ENCODE assay signal across 8 cellular contexts in the genomic region with DNA sequence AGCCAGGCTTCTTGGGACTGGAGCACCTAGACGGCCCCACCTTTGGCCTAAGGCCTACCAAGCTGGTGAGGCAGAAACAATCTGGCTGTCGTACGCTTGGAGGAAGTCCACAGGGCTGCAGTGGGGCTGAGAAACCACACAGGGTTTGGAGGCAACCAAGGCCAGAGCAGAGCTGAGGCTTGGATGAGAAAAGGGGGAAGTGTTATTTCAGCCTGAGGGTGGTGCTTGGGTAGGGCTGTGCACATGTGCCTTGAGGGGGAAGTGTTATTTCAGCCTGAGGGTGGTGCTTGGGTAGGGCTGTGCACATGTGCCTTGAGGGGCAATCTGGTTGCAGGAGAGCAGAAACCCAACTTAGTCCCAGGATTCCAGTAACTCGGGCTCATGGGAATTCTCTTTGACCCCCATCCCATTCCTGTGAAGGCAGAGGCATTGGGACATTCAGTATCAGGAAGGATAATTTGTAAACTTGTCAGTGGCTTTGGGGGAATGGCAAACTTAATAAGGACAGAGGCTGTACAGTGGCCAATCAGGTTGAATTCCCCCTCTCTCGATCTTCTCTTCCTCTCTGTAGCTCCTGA. TPM values are rescaled to one million over a fixed set of nuclear protein-coding genes. Genes with fewer than 3 reads are reported as not detected.
A peak's percentile ranks its signal among the peaks of the same experiment; 100 is the strongest.
DNase-seq lines count a peak whose midpoint lies in the region; ATAC-seq and TF ChIP-seq lines count a peak whose summit lies in the region.

No MANE protein-coding gene starts in this region.

- no peaks in the 10 kb centered on the region for H3K9me3 Mint-ChIP-seq in activated T-helper 17 cell treated with anti-CD3 and anti-CD28 coated beads, Interleukin-2, amount 50 U/mL, for 72 hours

- TF ChIP-seq POLR2A in right lobe of liver (IDR thresholded peaks at IDR 0.05) = no peak

- peak overlapping the region; percentile 79 for H3K27ac ChIP-seq in KOPT-K1 (ENCODE audit: low read depth, low read length, poor library complexity, severe bottlenecking)
- no peak overlapping the region for H3K27ac ChIP-seq in right lobe of liver

- peaks cover 13% of the 10 kb centered on the region for H3K4me1 Mint-ChIP-seq in activated T-helper 17 cell treated with anti-CD3 and anti-CD28 coated beads, Interleukin-2, amount 50 U/mL, for 72 hours

- no peaks in the 10 kb centered on the region for H3K27me3 ChIP-seq in right lobe of liver

- intact Hi-C loops in right lobe of liver (cut with DNase I) = no loop called here

- peaks cover 9% of the 10 kb centered on the region for H3K27me3 Mint-ChIP-seq in activated T-helper 17 cell treated with anti-CD3 and anti-CD28 coated beads, Interleukin-2, amount 50 U/mL, for 72 hours

- DNase-seq in NCI-H2227 (lab: John Stamatoyannopoulos, UW; ENCODE audit: unreplicated experiment) = peak; percentile 54
- no peak for DNase-seq in NCI-H2227 treated with DMSO at 0.1 percent for 48 hours (lab: John Stamatoyannopoulos, UW)
- DNase-seq in right lobe of liver = no peak
- DNase-seq in omental fat pad (ENCODE audit: low spot score) = no peak
- DNase-seq in NCI-H1930 (lab: John Stamatoyannopoulos, UW) = no peak

- H3K4me1 ChIP-seq in right lobe of liver = peaks cover 0 to 3% (median 1%) of the 10 kb centered on the region in 4 donors

- H3K36me3 ChIP-seq in KOPT-K1 (ENCODE audit: insufficient read depth, low read length) = peaks cover 17% of the 10 kb centered on the region
- H3K36me3 ChIP-seq in right lobe of liver = no peaks in the 10 kb centered on the region

- no peaks in the 10 kb centered on the region for H3K9me3 ChIP-seq in KOPT-K1 (ENCODE audit: insufficient read depth, low read length, poor library complexity, severe bottlenecking)
- no peaks in the 10 kb centered on the region for H3K9me3 ChIP-seq in right lobe of liver

- H3K4me3 ChIP-seq in right lobe of liver = peak overlapping the region in 1 of 3 donors; percentile 60

- H3K36me3 Mint-ChIP-seq in activated T-helper 17 cell treated with anti-CD3 and anti-CD28 coated beads, Interleukin-2, amount 50 U/mL, for 72 hours (ENCODE audit: low read depth) = peaks cover 6% of the 10 kb centered on the region

- peak; percentile 59 for ATAC-seq in GM21825 (IDR thresholded peaks at IDR 0.05; ENCODE audit: unreplicated experiment)
- peak; percentile 13 for ATAC-seq in activated T-helper 17 cell treated with anti-CD3 and anti-CD28 coated beads, Interleukin-2, amount 50 U/mL, for 72 hours (replicated peaks)
- ATAC-seq in right lobe of liver = peak; percentile 45 to 73 (median 64)
- no peak for ATAC-seq in omental fat pad (ENCODE audit: low FRiP score)

- WGBS in right lobe of liver (ENCODE audit: insufficient coverage, low coverage, low lambda C conversion rate, missing lambda C conversion rate) = 48% methylated on average over 5 of the region's 5 CpGs

- TF ChIP-seq CTCF in right lobe of liver (IDR thresholded peaks at IDR 0.05) (no peak), omental fat pad (IDR thresholded peaks at IDR 0.05) (no peak)

- H3K4me3 Mint-ChIP-seq in activated T-helper 17 cell treated with anti-CD3 and anti-CD28 coated beads, Interleukin-2, amount 50 U/mL, for 72 hours = peak overlapping the region; percentile 81

- H3K27ac Mint-ChIP-seq in activated T-helper 17 cell treated with anti-CD3 and anti-CD28 coated beads, Interleukin-2, amount 50 U/mL, for 72 hours = no peak overlapping the region

RNA-seq across cellular contexts. Expression of gene FBXO41, which starts 1.0 kb away (rescaled TPM):
- total RNA-seq in activated T-helper 17 cell treated with anti-CD3 and anti-CD28 coated beads, Interleukin-2, amount 50 U/mL, for 72 hours = 10 to 100 TPM; 32.2 to 36.3 TPM
- total RNA-seq in right lobe of liver (under 1 TPM; 0.13 to 0.65 (median 0.38) TPM), omental fat pad (1 to 10 TPM; 1.1 to 3.1 (median 2.0) TPM)

RNA-seq across cellular contexts. Expression of gene EGR4, which starts 8.1 kb away (rescaled TPM):
- total RNA-seq in activated T-helper 17 cell treated with anti-CD3 and anti-CD28 coated beads, Interleukin-2, amount 50 U/mL, for 72 hours = under 1 TPM; 0.11 to 0.29 TPM
- total RNA-seq in right lobe of liver = not detected
- not detected for total RNA-seq in omental fat pad

RNA-seq across cellular contexts. Expression of gene CCT7, which starts 51.1 kb away (rescaled TPM):
- total RNA-seq in activated T-helper 17 cell treated with anti-CD3 and anti-CD28 coated beads, Interleukin-2, amount 50 U/mL, for 72 hours = 100 to 1,000 TPM; 317 to 592 TPM
- total RNA-seq in right lobe of liver = 100 to 1,000 TPM in 3 of 6 experiments, 10 to 100 TPM in 3; 83.5 to 131 (median 99.4) TPM
- 100 to 1,000 TPM; 187 to 208 (median 202) TPM for total RNA-seq in omental fat pad

RNA-seq across cellular contexts. Expression of gene PRADC1, which starts 52.2 kb away (rescaled TPM):
- 10 to 100 TPM in 1 of 2 donors, 1 to 10 TPM in 1; 10.0 to 16.0 TPM for total RNA-seq in activated T-helper 17 cell treated with anti-CD3 and anti-CD28 coated beads, Interleukin-2, amount 50 U/mL, for 72 hours
- 10 to 100 TPM; 17.8 to 26.1 (median 22.5) TPM for total RNA-seq in right lobe of liver
- 10 to 100 TPM; 23.1 to 44.0 (median 38.5) TPM for total RNA-seq in omental fat pad

Comparison
In these comparisons a context has a peak if more than half of its experiments do, and no peak if none do; other contexts are left out.
1. RNA of gene FBXO41, which starts 1.0 kb away (total RNA-seq): 32.2 to 36.3 TPM in activated T-helper 17 cell treated with anti-CD3 and anti-CD28 coated beads, Interleukin-2, amount 50 U/mL, for 72 hours; 1.1 to 3.1 TPM in omental fat pad and 0.13 to 0.65 TPM in right lobe of liver; every median in the first group is over 4 times any median in the second.